17 cellular contexts compared by ENCODE assay signal in genomic region chr4:153241295-153241694, GRCh38. TPM values are rescaled to one million over a fixed set of nuclear protein-coding genes. Genes with fewer than 3 reads are reported as not detected.
DNase-seq lines count a peak whose midpoint lies in the region; ATAC-seq, FAIRE-seq and TF ChIP-seq lines count a peak whose summit lies in the region.
"Had no signal": no experiment of that assay in that cellular context is flagged by ENCODE, and none has a peak within 500 bp of the region (broad histone marks: within the 10 kb centered on the region; RNA-seq: fewer than 3 reads in every experiment).

No MANE protein-coding gene starts in this region.

- H3K27ac ChIP-seq in endodermal cell (ENCODE audit: low read depth, low read length) (peak overlapping the region; percentile 69), neuronal stem cell (replicated peaks; ENCODE audit: low read length) (no peak overlapping the region)
- H3K27ac ChIP-seq: PC-9 had no signal

- DNase-seq in Caco-2 (no peak), HTR-8/SVneo (ENCODE audit: insufficient read length, low spot score) (no peak), endodermal cell (no peak), neuronal stem cell (ENCODE audit: low spot score) (no peak), NCI-H345 treated with DMSO at 0.1 percent for 48 hours (lab: John Stamatoyannopoulos, UW; ENCODE audit: unreplicated experiment) (no peak)
- no peak for DNase-seq in activated CD4-positive, alpha-beta T cell treated with anti-CD3 and anti-CD28 coated beads, Interleukin-2, amount 10 ng/mL, durations not matched to agents 7 days and 5 days
- DNase-seq: ACHN, AML-193, DMS153, NCI-H1105, NCI-H1694, NCI-H226, PC-9, SJCRH30 had no signal

- no peaks in the 10 kb centered on the region for H3K27me3 Mint-ChIP-seq in Caco-2 (ENCODE audit: insufficient read depth, unreplicated experiment)
- no peaks in the 10 kb centered on the region for H3K27me3 Mint-ChIP-seq in endodermal cell (ENCODE audit: insufficient read depth)
- H3K27me3 Mint-ChIP-seq in activated CD4-positive, alpha-beta T cell treated with anti-CD3 and anti-CD28 coated beads, Interleukin-2, amount 10 ng/mL, durations not matched to agents 7 days and 5 days: peaks cover 2% of the 10 kb centered on the region

- H3K4me1 ChIP-seq in Caco-2 (peaks cover 33% of the 10 kb centered on the region), endodermal cell (ENCODE audit: control insufficient read depth, insufficient read depth, low read length) (peaks cover 25% of the 10 kb centered on the region), neuronal stem cell (ENCODE audit: control insufficient read depth in 2 of 2, insufficient read depth in 1 of 2, low read depth in 1 of 2, low read length in 2 of 2) (peaks cover 9 to 27% of the 10 kb centered on the region in 2 donors)

- peak; percentile 75 for FAIRE-seq in HTR-8/SVneo (lab: Jason Lieb, UNC)
- FAIRE-seq: H54 had no signal

- H3K14ac ChIP-seq in neuronal stem cell (ENCODE audit: low read length): no peak overlapping the region

- H3K18ac ChIP-seq in neuronal stem cell (ENCODE audit: low read length): peak overlapping the region; percentile 5

- no peak overlapping the region for H2AFZ ChIP-seq in neuronal stem cell (ENCODE audit: low read length)
- H2AFZ ChIP-seq: PC-9 had no signal

- H3K9me3 ChIP-seq in Caco-2: no peaks in the 10 kb centered on the region
- peaks cover 7% of the 10 kb centered on the region for H3K9me3 ChIP-seq in endodermal cell (ENCODE audit: control insufficient read depth, low read length)
- peaks cover 0 to 6% of the 10 kb centered on the region in 2 donors for H3K9me3 ChIP-seq in neuronal stem cell (replicated peaks in 1 of 2; ENCODE audit: control insufficient read depth in 2 of 2, insufficient read depth in 1 of 2, low read depth in 1 of 2, low read length in 2 of 2)
- H3K9me3 ChIP-seq: SJCRH30 had no signal

- H3K4me3 Mint-ChIP-seq in Caco-2 (ENCODE audit: unreplicated experiment): no peak overlapping the region
- no peak overlapping the region for H3K4me3 Mint-ChIP-seq in endodermal cell
- no peak overlapping the region for H3K4me3 Mint-ChIP-seq in activated CD4-positive, alpha-beta T cell treated with anti-CD3 and anti-CD28 coated beads, Interleukin-2, amount 10 ng/mL, durations not matched to agents 7 days and 5 days
- H3K4me3 Mint-ChIP-seq: CD14-positive monocyte had no signal

- H2BK5ac ChIP-seq in neuronal stem cell (ENCODE audit: low read length): no peak overlapping the region

- H3K27ac Mint-ChIP-seq in Caco-2 (ENCODE audit: unreplicated experiment) (peak overlapping the region; percentile 83), endodermal cell (no peak overlapping the region)
- H3K27ac Mint-ChIP-seq in activated CD4-positive, alpha-beta T cell treated with anti-CD3 and anti-CD28 coated beads, Interleukin-2, amount 10 ng/mL, durations not matched to agents 7 days and 5 days: no peak overlapping the region

- H3K9me3 Mint-ChIP-seq in Caco-2 (ENCODE audit: unreplicated experiment): no peaks in the 10 kb centered on the region
- peaks cover 6% of the 10 kb centered on the region for H3K9me3 Mint-ChIP-seq in endodermal cell
- H3K9me3 Mint-ChIP-seq in activated CD4-positive, alpha-beta T cell treated with anti-CD3 and anti-CD28 coated beads, Interleukin-2, amount 10 ng/mL, durations not matched to agents 7 days and 5 days: no peaks in the 10 kb centered on the region

- H3K4me3 ChIP-seq in Caco-2 (ENCODE audit: low read depth, low read length) (no peak overlapping the region), endodermal cell (ENCODE audit: low read length) (no peak overlapping the region), neuronal stem cell (ENCODE audit: low read length in 2 of 2) (no peak overlapping the region)
- H3K4me3 ChIP-seq: PC-9, SJCRH30 had no signal

- H3K4me1 Mint-ChIP-seq in Caco-2 (ENCODE audit: low read depth, unreplicated experiment): peaks cover 42% of the 10 kb centered on the region
- peaks cover 44% of the 10 kb centered on the region for H3K4me1 Mint-ChIP-seq in endodermal cell
- H3K4me1 Mint-ChIP-seq in activated CD4-positive, alpha-beta T cell treated with anti-CD3 and anti-CD28 coated beads, Interleukin-2, amount 10 ng/mL, durations not matched to agents 7 days and 5 days: no peaks in the 10 kb centered on the region

- no TSS peak for BruUV-seq in Caco-2 (replicated peaks; lab: Mats Ljungman, UMichigan)

- intact Hi-C loops in Caco-2 (cut with micrococcal nuclease; ENCODE audit: unreplicated experiment): no loop called here

- H2BK12ac ChIP-seq in neuronal stem cell (ENCODE audit: low read length): no peak overlapping the region

- no peak overlapping the region for H2BK120ac ChIP-seq in neuronal stem cell (ENCODE audit: low read depth, low read length)

- TF ChIP-seq CTCF in Caco-2 (IDR thresholded peaks at IDR 0.05; ENCODE audit: insufficient read depth in 1 of 2, low read depth in 1 of 2, low read length in 1 of 2, severe bottlenecking in 1 of 2, unreplicated experiment in 1 of 2): no peak
- no peak for TF ChIP-seq CTCF in endodermal cell (conservative IDR thresholded peaks at IDR 0.05)

- H3K79me1 ChIP-seq in neuronal stem cell (ENCODE audit: low read depth, low read length): no peaks in the 10 kb centered on the region

- ATAC-seq in HG03354 (IDR thresholded peaks at IDR 0.05; ENCODE audit: poor library complexity, severe bottlenecking, unreplicated experiment): no peak

- no peak overlapping the region for H3K4ac ChIP-seq in neuronal stem cell (ENCODE audit: low read length)

- H3K27me3 ChIP-seq in Caco-2 (replicated peaks; ENCODE audit: control insufficient read depth, insufficient read depth, low read length): no peaks in the 10 kb centered on the region
- no peaks in the 10 kb centered on the region for H3K27me3 ChIP-seq in endodermal cell (ENCODE audit: control insufficient read depth, insufficient read depth, low read length, poor library complexity, severe bottlenecking)
- H3K27me3 ChIP-seq in neuronal stem cell (ENCODE audit: control insufficient read depth in 3 of 3, insufficient read depth in 3 of 3, low read depth in 1 of 3, low read length in 3 of 3): no peaks in the 10 kb centered on the region
- H3K27me3 ChIP-seq: SJCRH30 had no signal

- H3K23ac ChIP-seq in neuronal stem cell (ENCODE audit: low read depth, low read length, poor library complexity): no peak overlapping the region

- no peak overlapping the region for H2AK5ac ChIP-seq in neuronal stem cell (ENCODE audit: low read depth, low read length)

- H2BK15ac ChIP-seq in neuronal stem cell (ENCODE audit: low read length): no peak overlapping the region

- no peak overlapping the region for H4K91ac ChIP-seq in neuronal stem cell (ENCODE audit: low read depth, low read length, poor library complexity)

- POLR2A ChIA-PET in Caco-2 (lab: Charles Lee): no interaction called here
- POLR2A ChIA-PET in activated CD4-positive, alpha-beta T cell treated with anti-CD3 and anti-CD28 coated beads, Interleukin-2, amount 10 ng/mL, durations not matched to agents 7 days and 5 days (lab: Charles Lee): no interaction called here

- no peak overlapping the region for H3K4me2 ChIP-seq in neuronal stem cell (ENCODE audit: insufficient read depth, low read length, poor library complexity, severe bottlenecking)
- H3K4me2 ChIP-seq: PC-9 had no signal

- H3K9ac ChIP-seq in endodermal cell (ENCODE audit: extremely low read depth, low read length, poor library complexity, severe bottlenecking) (no peak overlapping the region), neuronal stem cell (ENCODE audit: low read depth, low read length, poor library complexity) (no peak overlapping the region)

- 86 to 100% methylated on average over 1 to 8 of the region's 8 CpGs for WGBS in endodermal cell (ENCODE audit: insufficient coverage in 1 of 2, insufficient read length in 1 of 2), 2 experiments
- no CpG with 5 or more reads among the region's 8 CpGs for WGBS in neuronal stem cell (ENCODE audit: extremely low coverage in 2 of 2, insufficient read length in 2 of 2, insufficient replicate concordance in 1 of 2), 2 donors

- peaks cover 34% of the 10 kb centered on the region for H3K36me3 Mint-ChIP-seq in Caco-2 (ENCODE audit: insufficient read depth, unreplicated experiment)
- peaks cover 39% of the 10 kb centered on the region for H3K36me3 Mint-ChIP-seq in endodermal cell (ENCODE audit: low read depth)
- H3K36me3 Mint-ChIP-seq in activated CD4-positive, alpha-beta T cell treated with anti-CD3 and anti-CD28 coated beads, Interleukin-2, amount 10 ng/mL, durations not matched to agents 7 days and 5 days (ENCODE audit: low read depth): no peaks in the 10 kb centered on the region
- H3K36me3 Mint-ChIP-seq: CD14-positive monocyte had no signal

- H4K8ac ChIP-seq in neuronal stem cell (ENCODE audit: low read depth, low read length): no peak overlapping the region

- CTCF ChIA-PET in Caco-2 (lab: Charles Lee): no interaction called here
- CTCF ChIA-PET in activated CD4-positive, alpha-beta T cell treated with anti-CD3 and anti-CD28 coated beads, Interleukin-2, amount 10 ng/mL, durations not matched to agents 7 days and 5 days (lab: Charles Lee): no interaction called here

- H3K36me3 ChIP-seq in Caco-2 (ENCODE audit: control insufficient read depth, insufficient read depth, low read length): peaks cover 1% of the 10 kb centered on the region
- H3K36me3 ChIP-seq in endodermal cell (ENCODE audit: control insufficient read depth, insufficient read depth, low read length): peaks cover 41% of the 10 kb centered on the region
- H3K36me3 ChIP-seq in neuronal stem cell (replicated peaks in 1 of 2; ENCODE audit: control insufficient read depth in 2 of 2, insufficient read depth in 2 of 2, low read length in 2 of 2): peaks cover 1 to 72% of the 10 kb centered on the region in 2 donors

RNA-seq across cellular contexts. Expression of gene TRIM2, which starts 37.1 kb away (rescaled TPM):
- total RNA-seq in Caco-2 (2022) (62.0 and 62.3 TPM in 2 replicates), endodermal cell (10 to 100 TPM; 31.8 to 56.1 TPM)
- 83.8 TPM for polyA plus RNA-seq in endodermal cell (2013, experiment 1 of 2)
- 72.7 TPM for polyA plus RNA-seq in endodermal cell (2013, experiment 2 of 2)
- 33.1 TPM for polyA plus RNA-seq in neuronal stem cell (2013, experiment 1 of 2)
- 34.5 TPM for polyA plus RNA-seq in neuronal stem cell (2013, experiment 2 of 2)
- total RNA-seq in activated CD4-positive, alpha-beta T cell treated with anti-CD3 and anti-CD28 coated beads, Interleukin-2, amount 10 ng/mL, durations not matched to agents 7 days and 5 days: under 1 TPM; 0.20 to 0.44 TPM

Comparison
In these comparisons a context has a peak if more than half of its experiments do, and no peak if none do; other contexts are left out.
1. RNA of gene TRIM2, which starts 37.1 kb away (total RNA-seq): 62.0 to 62.3 TPM in Caco-2 and 31.8 to 56.1 TPM in endodermal cell; 0.20 to 0.44 TPM in activated CD4-positive, alpha-beta T cell treated with anti-CD3 and anti-CD28 coated beads, Interleukin-2, amount 10 ng/mL, durations not matched to agents 7 days and 5 days; every median in the first group is over 10 times any median in the second.